In genomic region chr11:83768476-83768875, GRCh38 we compare ENCODE assay signal across 31 cellular contexts.
"Had no signal": no experiment of that assay in that cellular context is flagged by ENCODE, and none has a peak within 500 bp of the region (broad histone marks: within the 10 kb centered on the region; RNA-seq: fewer than 3 reads in every experiment).

No MANE protein-coding gene starts in this region.

- H3K27ac ChIP-seq: adrenal gland, ascending aorta, body of pancreas, brain microvascular endothelial cell, breast epithelium, cardiac muscle cell had no signal

- H3K36me3 ChIP-seq: adrenal gland, ascending aorta, brain microvascular endothelial cell, breast epithelium, cardiac muscle cell had no signal

- H3K27me3 ChIP-seq: adrenal gland, ascending aorta, body of pancreas, brain microvascular endothelial cell, breast epithelium, cardiac muscle cell had no signal

- ATAC-seq: activated naive CD4-positive, alpha-beta T cell treated with anti-CD3 and anti-CD28 coated beads, Interleukin-2, amount 50 U/mL, for 72 hours; activated naive CD8-positive, alpha-beta T cell treated with anti-CD3 and anti-CD28 coated beads, Interleukin-2, amount 50 U/mL, for 24 hours; activated T-cell treated with anti-CD3 and anti-CD28 coated beads, Interleukin-2, amount 50 U/mL, for 4 hours; activated T-cell treated with anti-CD3 and anti-CD28 coated beads, Interleukin-2, amount 50 U/mL, for 72 hours; activated T-helper 17 cell treated with anti-CD3 and anti-CD28 coated beads, Interleukin-2, amount 50 U/mL, for 72 hours; body of pancreas had no signal

- H3K9me3 ChIP-seq: adrenal gland, ascending aorta, body of pancreas, breast epithelium had no signal

- H3K4me1 ChIP-seq: adrenal gland, ascending aorta, body of pancreas, breast epithelium had no signal

- DNase-seq: activated effector memory CD4-positive, alpha-beta T cell treated with anti-CD3 and anti-CD28 coated beads, Interleukin-2, amount 50 U/mL, for 16 hours; activated effector memory CD4-positive, alpha-beta T cell treated with Interleukin-2 at 50 U/mL for 16 hours; activated gamma-delta T cell; activated gamma-delta T cell treated with Interleukin-2 at 50 U/mL for 16 hours; activated naive CD4-positive, alpha-beta T cell; activated naive CD4-positive, alpha-beta T cell treated with anti-CD3 and anti-CD28 coated beads for 36 hours; activated naive CD4-positive, alpha-beta T cell treated with anti-CD3 and anti-CD28 coated beads, Interleukin-2, amount 10 ng/mL, durations not matched to agents 7 days and 5 days; activated naive CD4-positive, alpha-beta T cell treated with anti-CD3 and anti-CD28 coated beads, Interleukin-2, amount 50 U/mL, for 16 hours; activated naive CD4-positive, alpha-beta T cell treated with Interleukin-2 at 50 U/mL for 16 hours; activated naive CD8-positive, alpha-beta T cell treated with anti-CD3 and anti-CD28 coated beads for 36 hours; activated naive CD8-positive, alpha-beta T cell treated with anti-CD3 and anti-CD28 coated beads, Interleukin-2, amount 10 ng/mL, durations not matched to agents 7 days and 5 days; activated naive CD8-positive, alpha-beta T cell treated with anti-CD3 and anti-CD28 coated beads, Interleukin-2, amount 50 U/mL, for 24 hours; activated T-cell treated with anti-CD3 and anti-CD28 coated beads, Interleukin-2, amount 50 U/mL, for 24 hours; activated T-cell treated with anti-CD3 and anti-CD28 coated beads, Interleukin-2, amount 50 U/mL, for 4 hours; activated T-cell treated with anti-CD3 and anti-CD28 coated beads, Interleukin-2, amount 50 U/mL, for 48 hours; activated T-cell treated with anti-CD3 and anti-CD28 coated beads, Interleukin-2, amount 50 U/mL, for 72 hours; adrenal gland; amniotic stem cell; amygdala; anterior cingulate cortex; aorta; body of pancreas; brain microvascular endothelial cell; caudate nucleus; central memory CD4-positive, alpha-beta T cell; cerebellar nuclear complex had no signal

- H3K4me3 ChIP-seq: adrenal gland, ascending aorta, body of pancreas, breast epithelium, cardiac muscle cell had no signal
